15 cellular contexts compared by ENCODE assay signal in the genomic region with DNA sequence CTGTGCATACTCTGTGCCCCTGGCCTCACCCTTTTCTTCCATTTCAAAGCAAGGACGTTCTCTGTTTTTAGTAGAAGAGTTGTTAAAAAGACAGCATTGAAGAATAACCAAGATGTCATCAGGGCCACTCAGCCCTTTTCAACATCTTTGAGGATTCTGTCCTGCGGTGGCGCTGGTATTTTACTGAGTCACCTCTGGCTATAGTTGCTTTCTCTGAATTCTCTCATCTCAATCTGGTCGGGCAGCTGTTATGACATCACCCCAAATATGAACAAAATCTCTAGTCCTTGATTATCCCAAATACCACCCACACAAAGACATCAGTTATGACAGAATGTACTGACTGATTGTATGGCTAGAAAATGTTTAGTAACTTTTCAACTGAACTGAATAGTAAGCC.
DNase-seq lines count a peak whose midpoint lies in the region; ATAC-seq, FAIRE-seq and TF ChIP-seq lines count a peak whose summit lies in the region.
"Had no signal": no experiment of that assay in that cellular context is flagged by ENCODE, and none has a peak within 500 bp of the region (broad histone marks: within the 10 kb centered on the region; RNA-seq: fewer than 3 reads in every experiment).

No MANE protein-coding gene starts in this region.

- no peak overlapping the region for H3K9ac ChIP-seq in HepG2 (ENCODE audit: insufficient read depth, low read depth, low read length)

- H3K9me3 ChIP-seq in HepG2 (ENCODE audit: low read length) (no peaks in the 10 kb centered on the region), left ventricle myocardium inferior (replicated peaks) (no peaks in the 10 kb centered on the region)
- H3K9me3 ChIP-seq: mucosa of descending colon had no signal

- CTCF ChIA-PET in HepG2 (lab: Yijun Ruan, JAX; ENCODE audit: low intra/inter-chr PET ratio, low total read pairs), result no interaction called here

- in situ Hi-C loops in HepG2 (cut with HindIII; ENCODE audit: extremely low pct_ligation_motif_present, low pct_unique_long_range_greater_than_20kb), result no loop called here

- no peak for TF ChIP-seq POLR2A in HepG2 (IDR thresholded peaks at IDR 0.05; ENCODE audit: insufficient read depth in 1 of 2, low read depth in 2 of 2, low read length in 2 of 2)

- FAIRE-seq in HepG2 (lab: Jason Lieb, UNC), result no peak

- H3K27me3 Mint-ChIP-seq in osteocyte (ENCODE audit: unreplicated experiment), result no peaks in the 10 kb centered on the region
- H3K27me3 Mint-ChIP-seq: activated B cell treated with CpG ODN at 0.5 μM for 24 hours; CD8-positive, alpha-beta memory T cell had no signal

- no peak overlapping the region for H3K4me2 ChIP-seq in HepG2 (ENCODE audit: low read depth, low read length)

- H3K27me3 ChIP-seq in HepG2 (ENCODE audit: control insufficient read depth in 1 of 2, insufficient read depth in 2 of 2, low read length in 2 of 2) (no peaks in the 10 kb centered on the region), left ventricle myocardium inferior (ENCODE audit: low read depth) (no peaks in the 10 kb centered on the region)

- peak overlapping the region; percentile 74 for H3K27ac Mint-ChIP-seq in osteocyte (ENCODE audit: unreplicated experiment)
- H3K27ac Mint-ChIP-seq: activated B cell treated with CpG ODN at 0.5 μM for 24 hours; CD8-positive, alpha-beta memory T cell had no signal

- BruUV-seq in HepG2 (replicated peaks; lab: Mats Ljungman, UMichigan), result no TSS peak

- no peak for TF ChIP-seq RAD21 in HepG2 (CRISPR knock-in tag; IDR thresholded peaks at IDR 0.05)

- 0% methylated on average over 4 of the region's 4 CpGs for WGBS in HepG2 (ENCODE audit: low lambda C conversion rate)

- H3K9me3 Mint-ChIP-seq in osteocyte (ENCODE audit: unreplicated experiment), result peaks cover 13% of the 10 kb centered on the region
- H3K9me3 Mint-ChIP-seq: activated B cell treated with CpG ODN at 0.5 μM for 24 hours had no signal

- DNase-seq in GM03348 (ENCODE audit: low spot score), result peak; percentile 59
- peak; percentile 63 for DNase-seq in RPMI7951 (ENCODE audit: low read depth)
- DNase-seq in fibroblast of mammary gland (ENCODE audit: low read depth), result peak; percentile 88
- no peak for DNase-seq in osteocyte (ENCODE audit: extremely low spot score, unreplicated experiment)
- DNase-seq in HepG2 (ENCODE audit: low spot score), result no peak
- DNase-seq in left ventricle myocardium inferior, result no peak
- DNase-seq: activated B cell treated with CpG ODN at 0.5 μM for 24 hours; CD8-positive, alpha-beta memory T cell; GOT3; mucosa of descending colon; NCI-H1417 treated with DMSO at 0.1 percent for 48 hours; NCI-H526 treated with DMSO at 0.1 percent for 48 hours; SHP77 had no signal

- no peak overlapping the region for H3K4me3 Mint-ChIP-seq in osteocyte (ENCODE audit: unreplicated experiment)
- H3K4me3 Mint-ChIP-seq: activated B cell treated with CpG ODN at 0.5 μM for 24 hours; CD8-positive, alpha-beta memory T cell had no signal

- ATAC-seq in GM18511 (IDR thresholded peaks at IDR 0.05; ENCODE audit: unreplicated experiment) (no peak), GM18861 (IDR thresholded peaks at IDR 0.05; ENCODE audit: unreplicated experiment) (no peak), HepG2 (no peak)
- ATAC-seq: mucosa of descending colon had no signal

- H3K4me1 ChIP-seq in HepG2 (ENCODE audit: insufficient read depth, low read length) (no peaks in the 10 kb centered on the region), left ventricle myocardium inferior (no peaks in the 10 kb centered on the region)

- H3K4me1 Mint-ChIP-seq in osteocyte (ENCODE audit: unreplicated experiment), result peaks cover 18% of the 10 kb centered on the region
- H3K4me1 Mint-ChIP-seq: activated B cell treated with CpG ODN at 0.5 μM for 24 hours; CD8-positive, alpha-beta memory T cell had no signal

- no peaks in the 10 kb centered on the region for H3K79me2 ChIP-seq in HepG2 (ENCODE audit: insufficient read depth, low read length)

- H3K4me3 ChIP-seq in fibroblast of mammary gland (ENCODE audit: control insufficient read depth, low read depth, low read length) (no peak overlapping the region), HepG2 (replicated peaks in 1 of 3; ENCODE audit: insufficient read depth in 1 of 3, low read depth in 2 of 3, low read length in 3 of 3) (no peak overlapping the region), left ventricle myocardium inferior (no peak overlapping the region)
- H3K4me3 ChIP-seq: mucosa of descending colon had no signal

- peaks cover 2% of the 10 kb centered on the region for H3K36me3 Mint-ChIP-seq in osteocyte (ENCODE audit: unreplicated experiment)
- H3K36me3 Mint-ChIP-seq: CD8-positive, alpha-beta memory T cell had no signal

- H4K20me1 ChIP-seq in HepG2 (ENCODE audit: insufficient read depth, low read length), result no peaks in the 10 kb centered on the region

- TF ChIP-seq CTCF in fibroblast of mammary gland (conservative IDR thresholded peaks at IDR 0.05; ENCODE audit: control insufficient read depth, insufficient read depth, low read depth, low read length) (no peak), osteocyte (IDR thresholded peaks at IDR 0.05) (no peak), HepG2 (CRISPR knock-in tag; IDR thresholded peaks at IDR 0.05) (no peak), left ventricle myocardium inferior (IDR thresholded peaks at IDR 0.05; ENCODE audit: borderline replicate concordance) (no peak)

- H3K27ac ChIP-seq in HepG2 (ENCODE audit: extremely low read length, insufficient read depth, low read length) (no peak overlapping the region), left ventricle myocardium inferior (replicated peaks) (no peak overlapping the region)

- intact Hi-C loops in HepG2 (cut with micrococcal nuclease; ENCODE audit: unreplicated experiment), result no loop called here
- intact Hi-C loops in left ventricle myocardium inferior (cut with micrococcal nuclease), result no loop called here

- no peak for TF ChIP-seq EP300 in HepG2 (IDR thresholded peaks at IDR 0.05; ENCODE audit: low read depth in 2 of 2, low read length in 2 of 2)
- TF ChIP-seq EP300 in HepG2 (CRISPR knock-in tag; IDR thresholded peaks at IDR 0.05; ENCODE audit: borderline replicate concordance), result no peak

- H3K36me3 ChIP-seq in HepG2 (replicated peaks in 1 of 2; ENCODE audit: control insufficient read depth in 1 of 2, insufficient read depth in 2 of 2, low read length in 2 of 2), result no peaks in the 10 kb centered on the region
- H3K36me3 ChIP-seq in left ventricle myocardium inferior, result no peaks in the 10 kb centered on the region

- no peak overlapping the region for H2AFZ ChIP-seq in HepG2 (ENCODE audit: low read length)

- POLR2A ChIA-PET in HepG2 (lab: Yijun Ruan, JAX), result no interaction called here

TF ChIP-seq in HepG2, 621 proteins besides CTCF, POLR2A, EP300 and RAD21:
- TF ChIP-seq MXI1 (IDR thresholded peaks at IDR 0.05; ENCODE audit: borderline replicate concordance, low read depth, low read length), result no peak
- TF ChIP-seq MED8 (CRISPR knock-in tag; IDR thresholded peaks at IDR 0.05; ENCODE audit: insufficient replicate concordance), result no peak

Comparison
In these comparisons a context has a peak if more than half of its experiments do, and no peak if none do; other contexts are left out.
1. DNase-seq: peak in GM03348 (single experiment), RPMI7951 (single experiment) and fibroblast of mammary gland (single experiment); none in osteocyte (single experiment), HepG2 (single experiment) and left ventricle myocardium inferior (single experiment).